8 cellular contexts compared by ENCODE assay signal in genomic region chr12:7162691-7163114, GRCh38. TPM values are rescaled to one million over a fixed set of nuclear protein-coding genes. Genes with fewer than 3 reads are reported as not detected.
DNase-seq lines count a peak whose midpoint lies in the region; ATAC-seq and TF ChIP-seq lines count a peak whose summit lies in the region.

No MANE protein-coding gene starts in this region.

- H3K4me3 ChIP-seq in AG10803 (ENCODE audit: low read length) (no peak overlapping the region), colonic mucosa (no peak overlapping the region), aorta (ENCODE audit: low read length in 2 of 2) (no peak overlapping the region), vagina (no peak overlapping the region)

- H3K4me1 ChIP-seq in colonic mucosa (no peaks in the 10 kb centered on the region), aorta (ENCODE audit: control insufficient read depth in 1 of 2, insufficient read depth in 2 of 2, low read length in 2 of 2) (no peaks in the 10 kb centered on the region), vagina (no peaks in the 10 kb centered on the region)

- WGBS in aorta, 2 donors: 4 to 7% methylated on average over 19 of the region's 19 CpGs

- DNase-seq in AG10803 (ENCODE audit: low read depth): no peak
- no peak for DNase-seq in HFFc6
- DNase-seq in RPMI8226: peak; percentile 54
- peak; percentile 36 for DNase-seq in colonic mucosa
- DNase-seq in middle frontal gyrus (ENCODE audit: extremely low spot score, low spot score): peak; percentile 70
- DNase-seq in aorta: no peak
- no peak for DNase-seq in vagina (ENCODE audit: extremely low spot score in 2 of 2)

- H3K27me3 ChIP-seq in colonic mucosa (no peaks in the 10 kb centered on the region), aorta (ENCODE audit: control insufficient read depth in 1 of 2, insufficient read depth in 2 of 2, low read length in 1 of 2) (no peaks in the 10 kb centered on the region), vagina (no peaks in the 10 kb centered on the region)

- intact Hi-C loops in colonic mucosa (cut with DNase I): no loop called here
- intact Hi-C loops in aorta (cut with DNase I): no loop called here
- intact Hi-C loops in vagina (cut with DNase I): no loop called here

- H3K36me3 Mint-ChIP-seq in HFFc6 (ENCODE audit: low read depth): peaks cover 8% of the 10 kb centered on the region; the same call in 1 of the 2 replicates

- peaks cover 14% of the 10 kb centered on the region for H3K27me3 Mint-ChIP-seq in HFFc6 (ENCODE audit: insufficient read depth)

- H3K9ac ChIP-seq in colonic mucosa (ENCODE audit: low read depth in 2 of 2, low read length in 2 of 2): no peak overlapping the region

- no peaks in the 10 kb centered on the region for H3K9me3 ChIP-seq in colonic mucosa
- no peaks in the 10 kb centered on the region for H3K9me3 ChIP-seq in aorta (ENCODE audit: control insufficient read depth, low read length)
- H3K9me3 ChIP-seq in vagina: no peaks in the 10 kb centered on the region

- no peaks in the 10 kb centered on the region for H3K36me3 ChIP-seq in colonic mucosa
- no peaks in the 10 kb centered on the region for H3K36me3 ChIP-seq in aorta (ENCODE audit: control insufficient read depth in 1 of 2, insufficient read depth in 2 of 2, low read length in 1 of 2)
- no peaks in the 10 kb centered on the region for H3K36me3 ChIP-seq in vagina

- TF ChIP-seq CTCF in AG10803 (conservative IDR thresholded peaks at IDR 0.05; ENCODE audit: low read length) (peak; percentile 47), HFFc6 (IDR thresholded peaks at IDR 0.05) (peak; percentile 65), colonic mucosa (IDR thresholded peaks at IDR 0.05) (peak; percentile 36), vagina (IDR thresholded peaks at IDR 0.05) (no peak)

- H3K4me3 Mint-ChIP-seq in HFFc6: no peak overlapping the region

- no peak overlapping the region for H3K27ac ChIP-seq in colonic mucosa
- H3K27ac ChIP-seq in aorta (ENCODE audit: low read depth in 1 of 2, low read length in 2 of 2): no peak overlapping the region
- no peak overlapping the region for H3K27ac ChIP-seq in vagina

- no peak for TF ChIP-seq POLR2A in vagina (IDR thresholded peaks at IDR 0.05)

- 0 out of 2 replicates have a peak, but pooled peaks cover 5% of the 10 kb centered on the region for H3K4me1 Mint-ChIP-seq in HFFc6 (ENCODE audit: low read depth)

- H3K9me3 Mint-ChIP-seq in HFFc6: peaks cover 15% of the 10 kb centered on the region

- ATAC-seq in aorta (ENCODE audit: low FRiP score): peak; percentile 11
- no peak for ATAC-seq in GM21528 (IDR thresholded peaks at IDR 0.05; ENCODE audit: low FRiP score, unreplicated experiment)

- no peak overlapping the region for H3K27ac Mint-ChIP-seq in HFFc6

RNA-seq across cellular contexts. Expression of gene PEX5, which starts 26.8 kb away (rescaled TPM):
- 10 to 100 TPM; 19.8 to 24.4 (median 22.2) TPM for total RNA-seq in HFFc6 (2021; fragmentation: NEBNext Ultra II Directional; extraction: Animal tissue kit (Norgen Biotek cat#: 25700))
- total RNA-seq in colonic mucosa (10 to 100 TPM; 31.4 to 35.4 TPM), aorta (10 to 100 TPM; 37.9 to 45.6 TPM), vagina (31.2 TPM)
- 10 to 100 TPM; 25.5 to 29.7 TPM for polyA plus RNA-seq in aorta

RNA-seq across cellular contexts. Expression of gene CLSTN3, which starts 32.5 kb away (rescaled TPM):
- total RNA-seq in HFFc6 (2021; fragmentation: NEBNext Ultra II Directional; extraction: Animal tissue kit (Norgen Biotek cat#: 25700)): 10 to 100 TPM; 10.4 to 15.5 (median 13.7) TPM
- total RNA-seq in colonic mucosa: 10 to 100 TPM; 13.6 to 17.0 TPM
- total RNA-seq in aorta: 10 to 100 TPM; 34.2 to 77.2 TPM
- 10 to 100 TPM; 12.4 to 15.4 TPM for polyA plus RNA-seq in aorta
- 46.2 TPM for total RNA-seq in vagina

RNA-seq across cellular contexts. Expression of gene RBP5, which starts 34.0 kb away (rescaled TPM):
- total RNA-seq in HFFc6 (2021; fragmentation: NEBNext Ultra II Directional; extraction: Animal tissue kit (Norgen Biotek cat#: 25700)): not detected
- 1 to 10 TPM; 2.4 to 3.7 TPM for total RNA-seq in colonic mucosa
- 10 to 100 TPM in 1 of 2 donors, 1 to 10 TPM in 1; 6.3 to 13.4 TPM for total RNA-seq in aorta
- 1 to 10 TPM in 1 of 2 donors, not detected in 1; 1.1 TPM for polyA plus RNA-seq in aorta
- total RNA-seq in vagina: 3.7 TPM

RNA-seq across cellular contexts. Expression of gene C1RL, which starts 53.7 kb away (rescaled TPM):
- 10 to 100 TPM in 5 of 6 experiments, 1 to 10 TPM in 1; 8.5 to 20.0 (median 15.8) TPM for total RNA-seq in HFFc6 (2021; fragmentation: NEBNext Ultra II Directional; extraction: Animal tissue kit (Norgen Biotek cat#: 25700))
- total RNA-seq in colonic mucosa (10 to 100 TPM; 39.5 to 39.7 TPM), aorta (100 to 1,000 TPM in 1 of 2 donors, 10 to 100 TPM in 1; 82.0 to 139 TPM), vagina (122 TPM)
- polyA plus RNA-seq in aorta: 10 to 100 TPM; 14.5 to 85.1 TPM

Comparison
In these comparisons a context has a peak if more than half of its experiments do, and no peak if none do; other contexts are left out.
1. DNase-seq: peak in RPMI8226 (single experiment), colonic mucosa (single experiment) and middle frontal gyrus (single experiment); none in AG10803 (single experiment), HFFc6 (single experiment), aorta (0 of 2) and vagina (0 of 2).
2. CTCF ChIP-seq: peak in AG10803 (single experiment), HFFc6 (single experiment) and colonic mucosa (single experiment); none in vagina (0 of 3).